15 cellular contexts compared by ENCODE assay signal in genomic region chr17:48553837-48554236, GRCh38. TPM values are rescaled to one million over a fixed set of nuclear protein-coding genes. Genes with fewer than 3 reads are reported as not detected.
A peak's percentile ranks its signal among the peaks of the same experiment; 100 is the strongest.
DNase-seq lines count a peak whose midpoint lies in the region; ATAC-seq and TF ChIP-seq lines count a peak whose summit lies in the region.
"Had no signal": no experiment of that assay in that cellular context is flagged by ENCODE, and none has a peak within 500 bp of the region (broad histone marks: within the 10 kb centered on the region; RNA-seq: fewer than 3 reads in every experiment).

No MANE protein-coding gene starts in this region.

- H3K9me3 ChIP-seq in Panc1 (ENCODE audit: control insufficient read depth, insufficient read depth, low read depth, low read length) (no peaks in the 10 kb centered on the region), colonic mucosa (no peaks in the 10 kb centered on the region), muscle layer of duodenum (ENCODE audit: control insufficient read depth in 1 of 2, low read length in 2 of 2) (no peaks in the 10 kb centered on the region), tibial artery (no peaks in the 10 kb centered on the region)

- no peak for ATAC-seq in Panc1
- ATAC-seq in omental fat pad (ENCODE audit: low FRiP score): no peak
- no peak for ATAC-seq in HG03469 (IDR thresholded peaks at IDR 0.05; ENCODE audit: unreplicated experiment)
- ATAC-seq in WTC11: no peak
- ATAC-seq: activated CD8-positive, alpha-beta memory T cell treated with anti-CD3 and anti-CD28 coated beads, Interleukin-2, amount 10 ng/mL, durations not matched to agents 7 days and 5 days had no signal

- H3K4me1 ChIP-seq in Panc1 (ENCODE audit: control insufficient read depth, insufficient read depth, low read length): peaks cover 80% of the 10 kb centered on the region
- H3K4me1 ChIP-seq in colonic mucosa: peaks cover 12% of the 10 kb centered on the region
- H3K4me1 ChIP-seq in muscle layer of duodenum (ENCODE audit: control insufficient read depth in 1 of 2, insufficient read depth in 2 of 2, low read length in 2 of 2): peaks cover 16 to 63% of the 10 kb centered on the region in 2 donors
- H3K4me1 ChIP-seq in tibial artery: peaks cover 0 to 43% (median 12%) of the 10 kb centered on the region in 4 donors

- H3K36me3 ChIP-seq in Panc1 (ENCODE audit: control insufficient read depth, insufficient read depth, low read length) (peaks cover 24% of the 10 kb centered on the region), colonic mucosa (no peaks in the 10 kb centered on the region), muscle layer of duodenum (ENCODE audit: control insufficient read depth in 1 of 2, insufficient read depth in 2 of 2, low read length in 2 of 2) (no peaks in the 10 kb centered on the region), tibial artery (no peaks in the 10 kb centered on the region)

- POLR2A ChIA-PET in Panc1 (lab: Charles Lee) (no interaction called here), WTC11 (lab: Charles Lee) (no interaction called here)

- H3K9me3 Mint-ChIP-seq in WTC11: no peaks in the 10 kb centered on the region
- H3K9me3 Mint-ChIP-seq: activated naive CD4-positive, alpha-beta T cell treated with anti-CD3 and anti-CD28 coated beads, Interleukin-2, amount 10 ng/mL, durations not matched to agents 7 days and 5 days; CD4-positive, alpha-beta T cell had no signal

- CTCF ChIA-PET in Panc1 (lab: Charles Lee): no interaction called here
- CTCF ChIA-PET in WTC11 (lab: Charles Lee): no interaction called here

- DNase-seq in Panc1 (ENCODE audit: low read depth, low spot score) (no peak), colonic mucosa (no peak), tibial artery (no peak), omental fat pad (ENCODE audit: low spot score) (no peak), WTC11 (ENCODE audit: low spot score) (no peak)
- DNase-seq: activated CD8-positive, alpha-beta memory T cell treated with anti-CD3 and anti-CD28 coated beads, Interleukin-2, amount 10 ng/mL, durations not matched to agents 7 days and 5 days; activated naive CD4-positive, alpha-beta T cell treated with anti-CD3 and anti-CD28 coated beads, Interleukin-2, amount 10 ng/mL, durations not matched to agents 7 days and 5 days; CD4-positive, alpha-beta T cell; cortex of kidney; posterior cingulate gyrus had no signal

- peaks cover 37% of the 10 kb centered on the region for H3K4me1 Mint-ChIP-seq in WTC11

- intact Hi-C loops in Panc1 (cut with micrococcal nuclease; ENCODE audit: unreplicated experiment): loop anchor here (2.0 kb wide), 1 partner anchor 65 kb away; no protein-coding TSS in a partner anchor
- intact Hi-C loops in colonic mucosa (cut with DNase I): no loop called here
- intact Hi-C loops in tibial artery (cut with DNase I; ENCODE audit: low total_unique reads): no loop called here

- H3K4me3 Mint-ChIP-seq in WTC11: no peak overlapping the region
- H3K4me3 Mint-ChIP-seq: activated CD8-positive, alpha-beta memory T cell treated with anti-CD3 and anti-CD28 coated beads, Interleukin-2, amount 10 ng/mL, durations not matched to agents 7 days and 5 days; activated naive CD4-positive, alpha-beta T cell treated with anti-CD3 and anti-CD28 coated beads, Interleukin-2, amount 10 ng/mL, durations not matched to agents 7 days and 5 days had no signal

- no peak overlapping the region for H3K9ac ChIP-seq in colonic mucosa (ENCODE audit: low read depth in 2 of 2, low read length in 2 of 2)

- peaks cover 100% of the 10 kb centered on the region; the same call in 1 of the 2 replicates for H3K27me3 Mint-ChIP-seq in WTC11 (ENCODE audit: low read depth)

- H3K27ac ChIP-seq in Panc1 (ENCODE audit: low read length) (peak overlapping the region; percentile 99), colonic mucosa (peak overlapping the region; percentile 39), muscle layer of duodenum (ENCODE audit: low read length) (peak overlapping the region; percentile 88), tibial artery (peak overlapping the region; percentile 42 to 88)
- H3K27ac ChIP-seq: VCaP had no signal

- H3K36me3 Mint-ChIP-seq in WTC11: no peaks in the 10 kb centered on the region

- no TSS peak for BruUV-seq in Panc1 (replicated peaks; lab: Mats Ljungman, UMichigan)

- H3K27me3 ChIP-seq in Panc1 (ENCODE audit: control insufficient read depth, insufficient read depth, low read length): no peaks in the 10 kb centered on the region
- H3K27me3 ChIP-seq in colonic mucosa: no peaks in the 10 kb centered on the region
- peaks cover 4% of the 10 kb centered on the region for H3K27me3 ChIP-seq in muscle layer of duodenum (ENCODE audit: low read depth, low read length)
- no peaks in the 10 kb centered on the region for H3K27me3 ChIP-seq in tibial artery

- no peak for TF ChIP-seq CTCF in Panc1 (IDR thresholded peaks at IDR 0.05)
- no peak for TF ChIP-seq CTCF in colonic mucosa (IDR thresholded peaks at IDR 0.05)
- TF ChIP-seq CTCF in tibial artery (IDR thresholded peaks at IDR 0.05): no peak
- no peak for TF ChIP-seq CTCF in omental fat pad (IDR thresholded peaks at IDR 0.05)
- no peak for TF ChIP-seq CTCF in WTC11 (IDR thresholded peaks at IDR 0.05)

- H3K4me3 ChIP-seq in Panc1 (ENCODE audit: low read depth in 2 of 2, low read length in 2 of 2) (peak overlapping the region; percentile 52 to 61), colonic mucosa (no peak overlapping the region), muscle layer of duodenum (ENCODE audit: low read depth in 1 of 2, low read length in 2 of 2) (peak overlapping the region; percentile 17 to 63), tibial artery (peak overlapping the region; percentile 43 to 67)

- in situ Hi-C loops in Panc1 (cut with HindIII; ENCODE audit: low pct_unique_long_range_greater_than_20kb, low sequenced_read_pairs): no loop called here

- no peak overlapping the region for H3K27ac Mint-ChIP-seq in WTC11
- H3K27ac Mint-ChIP-seq: activated CD8-positive, alpha-beta memory T cell treated with anti-CD3 and anti-CD28 coated beads, Interleukin-2, amount 10 ng/mL, durations not matched to agents 7 days and 5 days; activated naive CD4-positive, alpha-beta T cell treated with anti-CD3 and anti-CD28 coated beads, Interleukin-2, amount 10 ng/mL, durations not matched to agents 7 days and 5 days; CD4-positive, alpha-beta T cell had no signal

TF ChIP-seq in WTC11, 78 proteins besides CTCF, POLR2A, EP300 and RAD21 (continues in another document):
- TF ChIP-seq AFF4 (CRISPR knock-in tag; IDR thresholded peaks at IDR 0.05; ENCODE audit: borderline replicate concordance) (no peak), ZNF317 (CRISPR knock-in tag; IDR thresholded peaks at IDR 0.05; ENCODE audit: borderline replicate concordance, low read depth) (no peak), SP1 (CRISPR knock-in tag; conservative IDR thresholded peaks at IDR 0.05) (no peak), ZNF263 (CRISPR knock-in tag; IDR thresholded peaks at IDR 0.05; ENCODE audit: low read depth) (no peak), NR3C1 (CRISPR knock-in tag; conservative IDR thresholded peaks at IDR 0.05; ENCODE audit: low read depth) (no peak), NR1H2 (CRISPR knock-in tag; IDR thresholded peaks at IDR 0.05) (no peak), RELA (CRISPR knock-in tag; IDR thresholded peaks at IDR 0.05; ENCODE audit: borderline replicate concordance) (no peak)

RNA-seq across cellular contexts. Expression of gene HOXB2, which starts 8.9 kb away (rescaled TPM):
- 70.1 TPM for total RNA-seq in Panc1 (2021; ENCODE audit: unreplicated experiment)
- 66.6 TPM for polyA plus RNA-seq in Panc1 (2012; ENCODE audit: insufficient read length)
- 1 to 10 TPM; 2.6 to 6.4 TPM for total RNA-seq in colonic mucosa
- 10 to 100 TPM in 3 of 4 donors, 1 to 10 TPM in 1; 9.7 to 35.2 (median 16.3) TPM for total RNA-seq in omental fat pad
- total RNA-seq in WTC11 (2021): 1.3 to 3.7 TPM (median 2.0 TPM) in 3 replicates
- total RNA-seq: OCI-LY7 had no signal

RNA-seq across cellular contexts. Expression of gene HOXB1, which starts 23.0 kb away (rescaled TPM):
- total RNA-seq in Panc1 (2021; ENCODE audit: unreplicated experiment): not detected
- not detected for polyA plus RNA-seq in Panc1 (2012; ENCODE audit: insufficient read length)
- not detected for total RNA-seq in colonic mucosa
- total RNA-seq in omental fat pad: not detected
- 0.41 to 0.63 TPM (median 0.55 TPM) in 3 replicates for total RNA-seq in WTC11 (2021)
- total RNA-seq: activated CD8-positive, alpha-beta memory T cell treated with anti-CD3 and anti-CD28 coated beads, Interleukin-2, amount 10 ng/mL, durations not matched to agents 7 days and 5 days; CD4-positive, alpha-beta T cell; mesenteric fat pad; OCI-LY7 had no signal

RNA-seq across cellular contexts. Expression of gene HOXB4, which starts 24.3 kb away (rescaled TPM):
- total RNA-seq in Panc1 (2021; ENCODE audit: unreplicated experiment) (27.9 TPM), colonic mucosa (1 to 10 TPM; 2.5 to 4.7 TPM), omental fat pad (1 to 10 TPM; 1.6 to 8.7 (median 3.4) TPM), WTC11 (2021) (0.04 TPM in 1 of 3 replicates, not detected in the others)
- polyA plus RNA-seq in Panc1 (2012; ENCODE audit: insufficient read length): 19.4 TPM

RNA-seq across cellular contexts. Expression of gene HOXB3, which starts 36.2 kb away (rescaled TPM):
- total RNA-seq in Panc1 (2021; ENCODE audit: unreplicated experiment) (127 TPM), colonic mucosa (10 to 100 TPM; 17.4 to 31.8 TPM), omental fat pad (10 to 100 TPM in 2 of 4 donors, 1 to 10 TPM in 2; 4.8 to 30.3 (median 10.6) TPM), WTC11 (2021) (0.09 to 0.30 TPM (median 0.11 TPM) in 3 replicates)
- 113 TPM for polyA plus RNA-seq in Panc1 (2012; ENCODE audit: insufficient read length)

RNA-seq across cellular contexts. Expression of gene HOXB5, which starts 39.7 kb away (rescaled TPM):
- total RNA-seq in Panc1 (2021; ENCODE audit: unreplicated experiment): 67.2 TPM
- 64.4 TPM for polyA plus RNA-seq in Panc1 (2012; ENCODE audit: insufficient read length)
- 10 to 100 TPM; 11.0 to 22.7 TPM for total RNA-seq in colonic mucosa
- total RNA-seq in omental fat pad: 1 to 10 TPM in 2 of 4 donors, under 1 TPM in 2; 0.72 to 3.3 (median 1.4) TPM
- not detected in 3 replicates for total RNA-seq in WTC11 (2021)
- total RNA-seq: CD4-positive, alpha-beta T cell; OCI-LY7 had no signal

Comparison
In these comparisons a context has a peak if more than half of its experiments do, and no peak if none do; other contexts are left out.
1. H3K27ac ChIP-seq: peak in every context shown above with its lines; median percentile 99 in Panc1; 88 in muscle layer of duodenum; 65 in tibial artery; 39 in colonic mucosa.